In genomic region chr3:71461749-71462483, GRCh38 we compare ENCODE assay signal across 11 cellular contexts.
DNase-seq lines count a peak whose midpoint lies in the region; ATAC-seq and TF ChIP-seq lines count a peak whose summit lies in the region.
"Had no signal": no experiment of that assay in that cellular context is flagged by ENCODE, and none has a peak within 500 bp of the region (broad histone marks: within the 10 kb centered on the region; RNA-seq: fewer than 3 reads in every experiment).

No MANE protein-coding gene starts in this region.

- peak overlapping the region; percentile 58 for H3K4me2 ChIP-seq in hepatocyte

- peaks cover 7% of the 10 kb centered on the region for H3K36me3 Mint-ChIP-seq in activated naive CD4-positive, alpha-beta T cell treated with anti-CD3 and anti-CD28 coated beads for 36 hours (ENCODE audit: low read depth)
- peaks cover 54% of the 10 kb centered on the region for H3K36me3 Mint-ChIP-seq in T-cell

- ATAC-seq in T-cell (replicated peaks in 1 of 4): no peak
- no peak for ATAC-seq in stimulated activated naive CD8-positive, alpha-beta T cell treated with anti-CD3 and anti-CD28 coated beads, Interleukin-15, amount 100 ng/mL, for 72 hours
- no peak for ATAC-seq in left lung
- no peak for ATAC-seq in HG03196 (IDR thresholded peaks at IDR 0.05; ENCODE audit: unreplicated experiment)
- no peak for ATAC-seq in sciatic nerve

- no peaks in the 10 kb centered on the region for H3K36me3 ChIP-seq in hepatocyte (replicated peaks; ENCODE audit: insufficient read depth, low read depth)
- no peaks in the 10 kb centered on the region for H3K36me3 ChIP-seq in left lung
- H3K36me3 ChIP-seq: tibial nerve had no signal

- H3K9me3 Mint-ChIP-seq in activated naive CD4-positive, alpha-beta T cell treated with anti-CD3 and anti-CD28 coated beads for 36 hours: no peaks in the 10 kb centered on the region
- no peaks in the 10 kb centered on the region for H3K9me3 Mint-ChIP-seq in T-cell
- no peaks in the 10 kb centered on the region for H3K9me3 Mint-ChIP-seq in stimulated activated naive CD8-positive, alpha-beta T cell treated with anti-CD3 and anti-CD28 coated beads, Interleukin-15, amount 100 ng/mL, for 72 hours

- H3K27me3 Mint-ChIP-seq in activated naive CD4-positive, alpha-beta T cell treated with anti-CD3 and anti-CD28 coated beads for 36 hours (ENCODE audit: low read depth): no peaks in the 10 kb centered on the region
- H3K27me3 Mint-ChIP-seq in T-cell: no peaks in the 10 kb centered on the region
- H3K27me3 Mint-ChIP-seq in stimulated activated naive CD8-positive, alpha-beta T cell treated with anti-CD3 and anti-CD28 coated beads, Interleukin-15, amount 100 ng/mL, for 72 hours: no peaks in the 10 kb centered on the region

- H3K27ac Mint-ChIP-seq in activated naive CD4-positive, alpha-beta T cell treated with anti-CD3 and anti-CD28 coated beads for 36 hours: peak overlapping the region; percentile 93
- H3K27ac Mint-ChIP-seq in T-cell: peak overlapping the region; percentile 81 to 99
- peak overlapping the region; percentile 96 to 97 for H3K27ac Mint-ChIP-seq in stimulated activated naive CD8-positive, alpha-beta T cell treated with anti-CD3 and anti-CD28 coated beads, Interleukin-15, amount 100 ng/mL, for 72 hours

- peak overlapping the region; percentile 65 for H3K27ac ChIP-seq in hepatocyte
- H3K27ac ChIP-seq in left lung: no peak overlapping the region

- H3K4me3 ChIP-seq in hepatocyte: no peak overlapping the region
- H3K4me3 ChIP-seq in left lung: no peak overlapping the region
- H3K4me3 ChIP-seq: tibial nerve had no signal

- intact Hi-C loops in activated naive CD4-positive, alpha-beta T cell treated with anti-CD3 and anti-CD28 coated beads for 36 hours (cut with micrococcal nuclease): loop anchor here (1.0 kb wide), 2 partner anchors 16 to 399 kb away; no protein-coding TSS in a partner anchor
- intact Hi-C loops in left lung (cut with DNase I): no loop called here
- intact Hi-C loops in sciatic nerve (cut with DNase I): no loop called here

- H3K27me3 ChIP-seq in hepatocyte (no peaks in the 10 kb centered on the region), left lung (no peaks in the 10 kb centered on the region)
- H3K27me3 ChIP-seq: tibial nerve had no signal

- H3K79me2 ChIP-seq in hepatocyte: peaks cover 35% of the 10 kb centered on the region

- TF ChIP-seq CTCF in hepatocyte (IDR thresholded peaks at IDR 0.05; ENCODE audit: poor library complexity) (no peak), left lung (IDR thresholded peaks at IDR 0.05) (no peak)

- CTCF ChIA-PET in activated naive CD4-positive, alpha-beta T cell treated with anti-CD3 and anti-CD28 coated beads for 36 hours (lab: Charles Lee): interaction anchor here (0.6 to 1.2 kb wide), 3 partner anchors 50 to 219 kb away, joined by 3 to 4 read pairs (median 3); no protein-coding TSS in a partner anchor
- CTCF ChIA-PET in T-cell (lab: Charles Lee): interaction anchor here in 1 of 2 donors (0.6 kb wide), 1 partner anchor 24 kb away, joined by 3 read pairs; no protein-coding TSS in a partner anchor

- no peak for DNase-seq in activated naive CD4-positive, alpha-beta T cell treated with anti-CD3 and anti-CD28 coated beads for 36 hours
- no peak for DNase-seq in activated naive CD4-positive, alpha-beta T cell treated with anti-CD3 and anti-CD28 coated beads, Interleukin-2, amount 50 U/mL, for 16 hours
- DNase-seq in T-cell (no peak), hepatocyte (ENCODE audit: low spot score) (no peak), left lung (no peak), sciatic nerve (ENCODE audit: low spot score) (no peak)
- DNase-seq in stimulated activated naive CD8-positive, alpha-beta T cell treated with anti-CD3 and anti-CD28 coated beads, Interleukin-15, amount 100 ng/mL, for 72 hours: no peak
- DNase-seq: anterior cingulate cortex, KG1 had no signal

- H4K20me1 ChIP-seq in hepatocyte (ENCODE audit: insufficient read depth, poor library complexity, severe bottlenecking): no peaks in the 10 kb centered on the region

- H3K9me2 ChIP-seq in hepatocyte (replicated peaks; ENCODE audit: insufficient read depth): no peaks in the 10 kb centered on the region

- H2AFZ ChIP-seq in hepatocyte: no peak overlapping the region

- POLR2A ChIA-PET in T-cell (lab: Charles Lee): interaction anchor here in 1 of 2 donors (0.5 kb wide), 1 partner anchor 18 kb away, joined by 3 read pairs; no protein-coding TSS in a partner anchor

- 59% methylated on average over 9 of the region's 9 CpGs for WGBS in hepatocyte (ENCODE audit: low lambda C conversion rate, missing lambda C conversion rate)

- peaks cover 85% of the 10 kb centered on the region for H3K4me1 Mint-ChIP-seq in activated naive CD4-positive, alpha-beta T cell treated with anti-CD3 and anti-CD28 coated beads for 36 hours (ENCODE audit: low read depth)
- peaks cover 81 to 90% (median 87%) of the 10 kb centered on the region in 3 donors for H3K4me1 Mint-ChIP-seq in T-cell
- H3K4me1 Mint-ChIP-seq in stimulated activated naive CD8-positive, alpha-beta T cell treated with anti-CD3 and anti-CD28 coated beads, Interleukin-15, amount 100 ng/mL, for 72 hours: peaks cover 98% of the 10 kb centered on the region

- H3K9me3 ChIP-seq in hepatocyte (ENCODE audit: low read depth): no peaks in the 10 kb centered on the region
- no peaks in the 10 kb centered on the region for H3K9me3 ChIP-seq in left lung
- H3K9me3 ChIP-seq: tibial nerve had no signal

- H3K4me1 ChIP-seq in hepatocyte (ENCODE audit: insufficient read depth) (peaks cover 1% of the 10 kb centered on the region), left lung (peaks cover 0 to 22% of the 10 kb centered on the region in 2 donors)

- H3K4me3 Mint-ChIP-seq in activated naive CD4-positive, alpha-beta T cell treated with anti-CD3 and anti-CD28 coated beads for 36 hours: no peak overlapping the region
- peak overlapping the region in 1 of 3 donors; percentile 47 for H3K4me3 Mint-ChIP-seq in T-cell
- peak overlapping the region in 1 of 2 donors; percentile 69 for H3K4me3 Mint-ChIP-seq in stimulated activated naive CD8-positive, alpha-beta T cell treated with anti-CD3 and anti-CD28 coated beads, Interleukin-15, amount 100 ng/mL, for 72 hours
